Comparison of ENCODE assay signal across 8 cellular contexts in genomic region chr12:47808574-47809380, GRCh38. TPM values are rescaled to one million over a fixed set of nuclear protein-coding genes. Genes with fewer than 3 reads are reported as not detected.
A peak's percentile ranks its signal among the peaks of the same experiment; 100 is the strongest.
DNase-seq lines count a peak whose midpoint lies in the region; ATAC-seq and TF ChIP-seq lines count a peak whose summit lies in the region.

No MANE protein-coding gene starts in this region.

- ATAC-seq in DND-41 (ENCODE audit: insufficient read depth, low read depth) = no peak
- no peak for ATAC-seq in right cardiac atrium
- no peak for ATAC-seq in GM19452 (IDR thresholded peaks at IDR 0.05; ENCODE audit: unreplicated experiment)
- no peak for ATAC-seq in HG02642 (IDR thresholded peaks at IDR 0.05; ENCODE audit: poor library complexity, unreplicated experiment)
- ATAC-seq in GM21786 (IDR thresholded peaks at IDR 0.05; ENCODE audit: unreplicated experiment) = no peak

- H3K9ac ChIP-seq in DND-41 (ENCODE audit: low read depth, low read length) = no peak overlapping the region
- H3K9ac ChIP-seq in stomach smooth muscle (ENCODE audit: low read length in 2 of 2) = peak overlapping the region in 1 of 2 donors; percentile 39

- no peaks in the 10 kb centered on the region for H3K27me3 ChIP-seq in DND-41 (ENCODE audit: insufficient read depth, low read length, poor library complexity)
- H3K27me3 ChIP-seq in right cardiac atrium (ENCODE audit: control insufficient read depth, insufficient read depth) = no peaks in the 10 kb centered on the region
- no peaks in the 10 kb centered on the region for H3K27me3 ChIP-seq in stomach smooth muscle (ENCODE audit: control insufficient read depth in 1 of 2, insufficient read depth in 2 of 2, low read length in 2 of 2)

- peaks cover 3% of the 10 kb centered on the region; the same call in 1 of the 2 replicates for H3K79me2 ChIP-seq in DND-41 (ENCODE audit: insufficient read depth, low read length)

- peak overlapping the region; percentile 33 for H3K27ac ChIP-seq in DND-41 (ENCODE audit: low read length)
- H3K27ac ChIP-seq in right cardiac atrium (ENCODE audit: low read length) = peak overlapping the region; percentile 86
- peak overlapping the region; percentile 75 for H3K27ac ChIP-seq in stomach smooth muscle (ENCODE audit: low read length)

- peak; percentile 32 for DNase-seq in DND-41
- DNase-seq in MV-4-11 (lab: John Stamatoyannopoulos, UW) = peak; percentile 52
- peak; percentile 83 for DNase-seq in activated effector memory CD4-positive, alpha-beta T cell treated with anti-CD3 and anti-CD28 coated beads, Interleukin-2, amount 50 U/mL, for 16 hours
- peak in 2 of 3 donors; percentile 62 to 63 for DNase-seq in right cardiac atrium

- intact Hi-C loops in right cardiac atrium (cut with DNase I) = no loop called here

- no peaks in the 10 kb centered on the region for H3K36me3 ChIP-seq in DND-41 (ENCODE audit: insufficient read depth, low read length)
- H3K36me3 ChIP-seq in stomach smooth muscle (ENCODE audit: control insufficient read depth in 2 of 2, insufficient read depth in 2 of 2, low read length in 2 of 2) = peaks cover 0 to 3% of the 10 kb centered on the region in 2 donors

- no peak for TF ChIP-seq CTCF in DND-41 (IDR thresholded peaks at IDR 0.05; ENCODE audit: borderline replicate concordance, extremely low read depth, low read length, poor library complexity, severe bottlenecking)

- H4K20me1 ChIP-seq in DND-41 (ENCODE audit: insufficient read depth, low read length) = peaks cover 63% of the 10 kb centered on the region

- H3K4me3 ChIP-seq in DND-41 (ENCODE audit: low read depth in 1 of 2, low read length in 2 of 2) (no peak overlapping the region), right cardiac atrium (ENCODE audit: low read length) (no peak overlapping the region), stomach smooth muscle (ENCODE audit: low read length in 2 of 2) (peak overlapping the region; percentile 28 to 47)

- H2AFZ ChIP-seq in DND-41 (ENCODE audit: low read depth, low read length) = no peak overlapping the region

- H3K9me3 ChIP-seq in DND-41 (ENCODE audit: insufficient read depth, low read length, severe bottlenecking) (no peaks in the 10 kb centered on the region), right cardiac atrium (ENCODE audit: control insufficient read depth, low read length) (no peaks in the 10 kb centered on the region), stomach smooth muscle (ENCODE audit: control insufficient read depth in 2 of 2, low read length in 2 of 2) (no peaks in the 10 kb centered on the region)

- WGBS in right cardiac atrium = 48% methylated on average over 9 of the region's 9 CpGs

- H3K4me1 ChIP-seq in DND-41 (ENCODE audit: insufficient read depth, low read length) (peaks cover 63% of the 10 kb centered on the region), right cardiac atrium (ENCODE audit: control insufficient read depth, insufficient read depth, low read length) (peaks cover 57% of the 10 kb centered on the region), stomach smooth muscle (ENCODE audit: control insufficient read depth, insufficient read depth, low read length) (peaks cover 93% of the 10 kb centered on the region)

- peak overlapping the region; percentile 36 for H3K4me2 ChIP-seq in DND-41 (ENCODE audit: insufficient read depth, low read length)

RNA-seq across cellular contexts. Expression of gene HDAC7, which starts 10.9 kb away (rescaled TPM):
- total RNA-seq in right cardiac atrium = 10 to 100 TPM; 46.5 to 60.1 (median 51.1) TPM
- polyA plus RNA-seq in right cardiac atrium = 38.0 TPM

RNA-seq across cellular contexts. Expression of gene SLC48A1, which starts 35.7 kb away (rescaled TPM):
- total RNA-seq in right cardiac atrium = 10 to 100 TPM; 26.5 to 30.1 (median 27.6) TPM
- polyA plus RNA-seq in right cardiac atrium = 22.0 TPM

RNA-seq across cellular contexts. Expression of gene RAPGEF3, which starts 50.1 kb away (rescaled TPM):
- total RNA-seq in right cardiac atrium = 10 to 100 TPM; 14.1 to 28.7 (median 23.3) TPM
- polyA plus RNA-seq in right cardiac atrium = 44.9 TPM

Comparison
In these comparisons a context has a peak if more than half of its experiments do, and no peak if none do; other contexts are left out.
1. DNase-seq: peak in every context shown above with its lines; median percentile 83 in activated effector memory CD4-positive, alpha-beta T cell treated with anti-CD3 and anti-CD28 coated beads, Interleukin-2, amount 50 U/mL, for 16 hours; 62 in right cardiac atrium; 52 in MV-4-11; 32 in DND-41.
2. H3K27ac ChIP-seq: peak in every context shown above with its lines; median percentile 86 in right cardiac atrium; 75 in stomach smooth muscle; 33 in DND-41.
3. H3K4me3 ChIP-seq: peak in stomach smooth muscle (2 of 2); none in DND-41 (0 of 2) and right cardiac atrium (single experiment).